ENCODE assay signal across 8 cellular contexts in genomic region chr19:50724522-50725217, GRCh38. TPM values are rescaled to one million over a fixed set of nuclear protein-coding genes. Genes with fewer than 3 reads are reported as not detected.
A peak's percentile ranks its signal among the peaks of the same experiment; 100 is the strongest.
DNase-seq lines count a peak whose midpoint lies in the region; ATAC-seq and TF ChIP-seq lines count a peak whose summit lies in the region.

No MANE protein-coding gene starts in this region.

- intact Hi-C loops in esophagus muscularis mucosa (cut with DNase I) = loop anchor here (5.0 kb wide), 2 partner anchors 58 to 83 kb away; no protein-coding TSS in a partner anchor

- H3K4me3 ChIP-seq in BJ (ENCODE audit: low read depth, low read length) (peak overlapping the region; percentile 81), esophagus muscularis mucosa (peak overlapping the region; percentile 61 to 86 (median 62)), muscle layer of duodenum (ENCODE audit: low read depth in 1 of 2, low read length in 2 of 2) (peak overlapping the region; percentile 56 to 79)

- no peaks in the 10 kb centered on the region for H3K9me3 ChIP-seq in esophagus muscularis mucosa
- no peaks in the 10 kb centered on the region for H3K9me3 ChIP-seq in muscle layer of duodenum (ENCODE audit: control insufficient read depth in 1 of 2, low read length in 2 of 2)

- TF ChIP-seq EP300 in esophagus muscularis mucosa (IDR thresholded peaks at IDR 0.05) = no peak

- DNase-seq in BJ (ENCODE audit: low read depth) (peak; percentile 96), HS-27A (ENCODE audit: low read depth) (peak; percentile 98), OCI-M1 (lab: John Stamatoyannopoulos, UW) (peak; percentile 100), esophagus muscularis mucosa (ENCODE audit: extremely low spot score) (peak; percentile 99)
- peak; percentile 97 to 99 for DNase-seq in activated T-cell treated with anti-CD3 and anti-CD28 coated beads, Interleukin-2, amount 50 U/mL, for 48 hours
- peak; percentile 84 to 89 for DNase-seq in stimulated activated CD8-positive, alpha-beta memory T cell treated with anti-CD3 and anti-CD28 coated beads, Interleukin-7, amount 100 ng/mL, for 1 hour (ENCODE audit: low read depth in 2 of 2)

- ATAC-seq in GM19395 (IDR thresholded peaks at IDR 0.05; ENCODE audit: unreplicated experiment) = peak; percentile 74

- peak; percentile 63 for TF ChIP-seq CTCF in BJ (IDR thresholded peaks at IDR 0.05; ENCODE audit: insufficient read depth, low read depth, low read length)
- TF ChIP-seq CTCF in esophagus muscularis mucosa (IDR thresholded peaks at IDR 0.05) = peak; percentile 67 to 71 (median 69)

- H3K27me3 ChIP-seq in BJ (ENCODE audit: control insufficient read depth, insufficient read depth, low read length) = no peaks in the 10 kb centered on the region
- H3K27me3 ChIP-seq in esophagus muscularis mucosa = peaks cover 0 to 77% (median 19%) of the 10 kb centered on the region in 4 donors
- H3K27me3 ChIP-seq in muscle layer of duodenum (ENCODE audit: low read depth, low read length) = no peaks in the 10 kb centered on the region

- H3K27ac ChIP-seq in esophagus muscularis mucosa (replicated peaks in 1 of 4) (peak overlapping the region; percentile 65 to 80 (median 70)), muscle layer of duodenum (ENCODE audit: low read length) (no peak overlapping the region)

- POLR2A ChIA-PET in BJ (lab: Charles Lee) = no interaction called here

- H3K36me3 ChIP-seq in BJ (ENCODE audit: control insufficient read depth, insufficient read depth, low read length) (peaks cover 2% of the 10 kb centered on the region; the same call in 1 of the 2 replicates), esophagus muscularis mucosa (no peaks in the 10 kb centered on the region), muscle layer of duodenum (ENCODE audit: control insufficient read depth in 1 of 2, insufficient read depth in 2 of 2, low read length in 2 of 2) (no peaks in the 10 kb centered on the region)

- H3K4me1 ChIP-seq in esophagus muscularis mucosa (peaks cover 17 to 45% (median 32%) of the 10 kb centered on the region in 4 donors), muscle layer of duodenum (ENCODE audit: control insufficient read depth in 1 of 2, insufficient read depth in 2 of 2, low read length in 2 of 2) (peaks cover 0 to 36% of the 10 kb centered on the region in 2 donors)

- WGBS in esophagus muscularis mucosa = no CpG with 5 or more reads among the region's 65 CpGs

- CTCF ChIA-PET in BJ (lab: Yijun Ruan, JAX) = interaction anchor here (0.6 to 3.3 kb wide), 22 partner anchors 9 to 1566 kb away, joined by 3 to 19 read pairs (median 4); no protein-coding TSS in a partner anchor

- peak; percentile 10 for TF ChIP-seq POLR2A in esophagus muscularis mucosa (IDR thresholded peaks at IDR 0.05; ENCODE audit: low read depth)

RNA-seq across cellular contexts. Expression of gene CLEC11A, which starts 1.5 kb away (rescaled TPM):
- polyA plus RNA-seq in BJ (2011; rRNA removed) = 82.0 and 136 TPM in 2 replicates
- 6.6 and 9.7 TPM in 2 replicates for polyA minus RNA-seq in BJ (2011; rRNA and poly(A)+ RNA removed)
- 10 to 100 TPM in 3 of 4 donors, 1 to 10 TPM in 1; 8.3 to 15.4 (median 11.1) TPM for total RNA-seq in esophagus muscularis mucosa

RNA-seq across cellular contexts. Expression of gene SHANK1, which starts 5.1 kb away (rescaled TPM):
- 1.6 and 1.8 TPM in 2 replicates for polyA plus RNA-seq in BJ (2011; rRNA removed)
- 3.4 and 4.1 TPM in 2 replicates for polyA minus RNA-seq in BJ (2011; rRNA and poly(A)+ RNA removed)
- total RNA-seq in esophagus muscularis mucosa = under 1 TPM in 3 of 4 donors, not detected in 1; 0.11 to 0.42 (median 0.39) TPM

RNA-seq across cellular contexts. Expression of gene GPR32, which starts 45.6 kb away (rescaled TPM):
- polyA plus RNA-seq in BJ (2011; rRNA removed) = not detected in 2 replicates
- not detected in 2 replicates for polyA minus RNA-seq in BJ (2011; rRNA and poly(A)+ RNA removed)
- not detected for total RNA-seq in esophagus muscularis mucosa
